ENCODE assay signal across 8 cellular contexts in genomic region chr20:5749512-5750490, GRCh38. TPM values are rescaled to one million over a fixed set of nuclear protein-coding genes. Genes with fewer than 3 reads are reported as not detected.
DNase-seq lines count a peak whose midpoint lies in the region; ATAC-seq and TF ChIP-seq lines count a peak whose summit lies in the region.

SHLD1 (plus strand) TSS chr20:5750401; CDS start chr20:5772866, 22,465 bp downstream.

- H3K36me3 Mint-ChIP-seq in natural killer cell, result no peaks in the 10 kb centered on the region

- H3K9me3 Mint-ChIP-seq in natural killer cell, result no peaks in the 10 kb centered on the region

- peak within 1 kb of the TSS; percentile 94 for H3K4me3 Mint-ChIP-seq in natural killer cell

- H3K4me1 Mint-ChIP-seq in natural killer cell, result peaks cover 16 to 19% of the 10 kb centered on the region in 2 donors

- no peak for TF ChIP-seq CTCF in natural killer cell (IDR thresholded peaks at IDR 0.05)

- H3K27me3 Mint-ChIP-seq in natural killer cell (ENCODE audit: low read depth in 2 of 2), result peaks cover 0 to 6% of the 10 kb centered on the region in 2 donors

- ATAC-seq in GM21825 (IDR thresholded peaks at IDR 0.05; ENCODE audit: unreplicated experiment), result peak; percentile 89
- peak; percentile 90 to 98 (median 97) for ATAC-seq in natural killer cell

- intact Hi-C loops in natural killer cell (cut with micrococcal nuclease), result no loop called here

- H3K27ac Mint-ChIP-seq in natural killer cell, result peak within 1 kb of the TSS; percentile 85 to 91

- peak; percentile 89 for DNase-seq in DMS79 treated with DMSO at 0.1 percent for 48 hours (lab: John Stamatoyannopoulos, UW)
- peak; percentile 88 to 90 for DNase-seq in Kasumi-1 (lab: John Stamatoyannopoulos, UW)
- peak; percentile 92 for DNase-seq in RPMI8226
- DNase-seq in activated T-helper 1 cell treated with anti-CD3 and anti-CD28 coated beads, Interleukin-2, amount 50 U/mL, for 16 hours (ENCODE audit: low read depth in 1 of 2, low spot score in 1 of 2), result peak; percentile 47 to 62
- DNase-seq in fibroblast of peridontal ligament (ENCODE audit: extremely low read depth), result peak; percentile 87
- DNase-seq in natural killer cell, result peak; percentile 66
- peak; percentile 55 to 84 (median 67) for DNase-seq in stimulated activated naive CD4-positive, alpha-beta T cell (lab: John Stamatoyannopoulos, UW)

RNA-seq across cellular contexts. Expression of gene SHLD1, which starts in this region (rescaled TPM):
- 10 to 100 TPM in 1 of 3 donors, 1 to 10 TPM in 2; 6.6 to 12.2 (median 8.3) TPM for total RNA-seq in natural killer cell

Comparison
In these comparisons a context has a peak if more than half of its experiments do, and no peak if none do; other contexts are left out.
1. Peak in every context shown above with its lines: DNase-seq and ATAC-seq.